Comparison of ENCODE assay signal across 1 cellular context in the genomic region with DNA sequence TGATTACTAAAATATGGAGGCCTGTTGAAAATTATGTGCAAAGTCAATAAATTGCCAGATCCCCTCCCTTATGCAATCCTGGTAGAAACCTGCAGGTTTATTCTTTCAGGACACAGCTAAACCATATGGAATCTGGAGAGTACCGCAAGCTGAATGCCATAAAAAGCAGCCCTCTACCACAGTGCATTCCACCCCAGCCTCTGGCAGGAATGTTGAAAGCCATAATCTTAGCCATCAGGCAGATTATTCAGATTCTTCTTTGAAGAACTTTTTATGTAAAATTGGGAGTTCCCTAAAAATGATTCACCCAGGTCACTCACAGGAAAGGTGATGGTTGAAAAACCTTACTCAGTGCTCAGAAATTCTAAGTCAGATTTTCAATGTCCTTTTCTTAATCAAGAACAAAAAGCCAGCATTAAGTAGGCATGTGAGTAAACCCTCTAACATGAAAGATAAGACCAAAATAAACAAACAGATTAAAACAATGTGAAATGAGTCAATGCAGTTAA.
TF ChIP-seq lines count a peak whose summit lies in the region.

No MANE protein-coding gene starts in this region.

TF ChIP-seq in H1, 55 proteins besides CTCF, POLR2A, EP300 and RAD21:
- TF ChIP-seq EGR1 (IDR thresholded peaks at IDR 0.05; ENCODE audit: borderline replicate concordance, low read depth, low read length) = no peak
- TF ChIP-seq TEAD4 (IDR thresholded peaks at IDR 0.05; ENCODE audit: low read depth, low read length) = peak; percentile 57; the same call in 1 of the 2 replicates
- TF ChIP-seq KDM1A (IDR thresholded peaks at IDR 0.05; ENCODE audit: borderline replicate concordance, low read length) = no peak
